ENCODE assay signal across 8 cellular contexts in genomic region chr3:155745795-155746550, GRCh38. TPM values are rescaled to one million over a fixed set of nuclear protein-coding genes. Genes with fewer than 3 reads are reported as not detected.
DNase-seq lines count a peak whose midpoint lies in the region; ATAC-seq and TF ChIP-seq lines count a peak whose summit lies in the region.

No MANE protein-coding gene starts in this region.

- H3K27me3 ChIP-seq in CD4-positive, alpha-beta memory T cell (ENCODE audit: insufficient read depth, low read length), result peaks cover 18% of the 10 kb centered on the region
- H3K27me3 ChIP-seq in ovary, result no peaks in the 10 kb centered on the region

- peaks cover 7 to 29% (median 14%) of the 10 kb centered on the region in 4 donors for H3K4me1 Mint-ChIP-seq in CD4-positive, alpha-beta memory T cell
- peaks cover 23% of the 10 kb centered on the region for H3K4me1 Mint-ChIP-seq in activated naive CD4-positive, alpha-beta T cell treated with anti-CD3 and anti-CD28 coated beads, Interleukin-2, amount 50 U/mL, for 24 hours
- peaks cover 30% of the 10 kb centered on the region for H3K4me1 Mint-ChIP-seq in stimulated activated naive CD8-positive, alpha-beta T cell treated with anti-CD3 and anti-CD28 coated beads, Interleukin-15, amount 100 ng/mL, for 72 hours

- POLR2A ChIA-PET in CD4-positive, alpha-beta memory T cell (lab: Charles Lee; ENCODE audit: partially characterized antibody), result no interaction called here

- H3K36me3 Mint-ChIP-seq in CD4-positive, alpha-beta memory T cell, result no peaks in the 10 kb centered on the region
- H3K36me3 Mint-ChIP-seq in activated naive CD4-positive, alpha-beta T cell treated with anti-CD3 and anti-CD28 coated beads, Interleukin-2, amount 50 U/mL, for 24 hours, result no peaks in the 10 kb centered on the region

- CTCF ChIA-PET in CD4-positive, alpha-beta memory T cell (lab: Charles Lee; ENCODE audit: partially characterized antibody), result interaction anchor here (2.1 kb wide), 1 partner anchor 60 kb away, joined by 6 read pairs; the partner anchor contains the start of gene C3orf33

- H3K9me3 ChIP-seq in CD4-positive, alpha-beta memory T cell (ENCODE audit: control insufficient read depth in 1 of 2, low read length in 2 of 2), result no peaks in the 10 kb centered on the region
- H3K9me3 ChIP-seq in iPS-18c (ENCODE audit: control insufficient read depth, insufficient read depth, low read length) (no peaks in the 10 kb centered on the region), ovary (no peaks in the 10 kb centered on the region)

- no peak overlapping the region for H3K27ac Mint-ChIP-seq in CD4-positive, alpha-beta memory T cell
- no peak overlapping the region for H3K27ac Mint-ChIP-seq in activated naive CD4-positive, alpha-beta T cell treated with anti-CD3 and anti-CD28 coated beads, Interleukin-2, amount 50 U/mL, for 24 hours
- H3K27ac Mint-ChIP-seq in stimulated activated naive CD8-positive, alpha-beta T cell treated with anti-CD3 and anti-CD28 coated beads, Interleukin-15, amount 100 ng/mL, for 72 hours, result no peak overlapping the region

- intact Hi-C loops in CD4-positive, alpha-beta memory T cell (cut with micrococcal nuclease), result loop anchor here (2.0 kb wide), 1 partner anchor 125 kb away; the partner anchor contains the start of gene GMPS
- intact Hi-C loops in ovary (cut with DNase I), result no loop called here

- no peak overlapping the region for H3K4me3 ChIP-seq in CD4-positive, alpha-beta memory T cell (ENCODE audit: low read length in 2 of 2)
- H3K4me3 ChIP-seq in NB4 (ENCODE audit: low read depth, low read length) (no peak overlapping the region), iPS-18c (ENCODE audit: insufficient read depth, low read depth, low read length) (peak overlapping the region; percentile 34; the same call in 1 of the 2 replicates), ovary (no peak overlapping the region)

- DNase-seq in CD4-positive, alpha-beta memory T cell, result no peak
- DNase-seq in NB4 (ENCODE audit: low read depth) (peak; percentile 4), ovary (no peak)
- no peak for DNase-seq in stimulated activated naive CD8-positive, alpha-beta T cell treated with anti-CD3 and anti-CD28 coated beads, Interleukin-15, amount 100 ng/mL, for 72 hours

- TF ChIP-seq CTCF in NB4 (IDR thresholded peaks at IDR 0.05; ENCODE audit: low read depth, low read length) (no peak), ovary (IDR thresholded peaks at IDR 0.05) (no peak)

- peaks cover 22% of the 10 kb centered on the region for H3K4me1 ChIP-seq in CD4-positive, alpha-beta memory T cell (ENCODE audit: insufficient read depth, low read length)
- peaks cover 1% of the 10 kb centered on the region for H3K4me1 ChIP-seq in ovary (ENCODE audit: insufficient read depth)

- H3K27ac ChIP-seq in CD4-positive, alpha-beta memory T cell (ENCODE audit: low read depth, low read length), result no peak overlapping the region
- no peak overlapping the region for H3K27ac ChIP-seq in ovary

- no peaks in the 10 kb centered on the region for H3K9me3 Mint-ChIP-seq in CD4-positive, alpha-beta memory T cell
- no peaks in the 10 kb centered on the region for H3K9me3 Mint-ChIP-seq in activated naive CD4-positive, alpha-beta T cell treated with anti-CD3 and anti-CD28 coated beads, Interleukin-2, amount 50 U/mL, for 24 hours
- no peaks in the 10 kb centered on the region for H3K9me3 Mint-ChIP-seq in stimulated activated naive CD8-positive, alpha-beta T cell treated with anti-CD3 and anti-CD28 coated beads, Interleukin-15, amount 100 ng/mL, for 72 hours

- peak overlapping the region; percentile 52 to 95 (median 91) for H3K4me3 Mint-ChIP-seq in CD4-positive, alpha-beta memory T cell
- peak overlapping the region; percentile 67 for H3K4me3 Mint-ChIP-seq in activated naive CD4-positive, alpha-beta T cell treated with anti-CD3 and anti-CD28 coated beads, Interleukin-2, amount 50 U/mL, for 24 hours
- peak overlapping the region; percentile 21 to 39 for H3K4me3 Mint-ChIP-seq in stimulated activated naive CD8-positive, alpha-beta T cell treated with anti-CD3 and anti-CD28 coated beads, Interleukin-15, amount 100 ng/mL, for 72 hours

- H3K36me3 ChIP-seq in CD4-positive, alpha-beta memory T cell (ENCODE audit: insufficient read depth, low read length), result no peaks in the 10 kb centered on the region
- H3K36me3 ChIP-seq in ovary, result no peaks in the 10 kb centered on the region

- TF ChIP-seq EP300 in ovary (IDR thresholded peaks at IDR 0.05), result no peak

- peaks cover 16 to 22% of the 10 kb centered on the region in 2 donors for H3K27me3 Mint-ChIP-seq in CD4-positive, alpha-beta memory T cell
- peaks cover 17% of the 10 kb centered on the region for H3K27me3 Mint-ChIP-seq in activated naive CD4-positive, alpha-beta T cell treated with anti-CD3 and anti-CD28 coated beads, Interleukin-2, amount 50 U/mL, for 24 hours
- H3K27me3 Mint-ChIP-seq in stimulated activated naive CD8-positive, alpha-beta T cell treated with anti-CD3 and anti-CD28 coated beads, Interleukin-15, amount 100 ng/mL, for 72 hours, result peaks cover 64% of the 10 kb centered on the region

- TF ChIP-seq POLR2A in NB4 (IDR thresholded peaks at IDR 0.05; ENCODE audit: extremely low read depth, insufficient read length) (no peak), ovary (IDR thresholded peaks at IDR 0.05) (no peak)

- ATAC-seq in stimulated activated naive CD8-positive, alpha-beta T cell treated with anti-CD3 and anti-CD28 coated beads, Interleukin-15, amount 100 ng/mL, for 72 hours, result no peak
- ATAC-seq in GM19395 (IDR thresholded peaks at IDR 0.05; ENCODE audit: unreplicated experiment), result no peak
- no peak for ATAC-seq in GM21717 (IDR thresholded peaks at IDR 0.05; ENCODE audit: unreplicated experiment)

- 33 to 44% (median 40%) methylated on average over 19 of the region's 19 CpGs for WGBS in ovary, 3 donors

RNA-seq across cellular contexts. Expression of gene PLCH1, which starts 1.1 kb away (rescaled TPM):
- not detected for total RNA-seq in CD4-positive, alpha-beta memory T cell
- polyA plus RNA-seq in CD4-positive, alpha-beta memory T cell, result under 1 TPM in 1 of 2 donors, not detected in 1; 0.02 TPM
- total RNA-seq in ovary, result 1 to 10 TPM in 3 of 7 donors, under 1 TPM in 4; 0.23 to 6.3 (median 0.83) TPM
- polyA plus RNA-seq in ovary, result under 1 TPM; 0.04 to 0.12 TPM

Comparison
In these comparisons a context has a peak if more than half of its experiments do, and no peak if none do; other contexts are left out.
1. H3K4me3 Mint-ChIP-seq: peak in every context shown above with its lines; median percentile 91 in CD4-positive, alpha-beta memory T cell; 67 in activated naive CD4-positive, alpha-beta T cell treated with anti-CD3 and anti-CD28 coated beads, Interleukin-2, amount 50 U/mL, for 24 hours; 30 in stimulated activated naive CD8-positive, alpha-beta T cell treated with anti-CD3 and anti-CD28 coated beads, Interleukin-15, amount 100 ng/mL, for 72 hours.